In the genomic region with DNA sequence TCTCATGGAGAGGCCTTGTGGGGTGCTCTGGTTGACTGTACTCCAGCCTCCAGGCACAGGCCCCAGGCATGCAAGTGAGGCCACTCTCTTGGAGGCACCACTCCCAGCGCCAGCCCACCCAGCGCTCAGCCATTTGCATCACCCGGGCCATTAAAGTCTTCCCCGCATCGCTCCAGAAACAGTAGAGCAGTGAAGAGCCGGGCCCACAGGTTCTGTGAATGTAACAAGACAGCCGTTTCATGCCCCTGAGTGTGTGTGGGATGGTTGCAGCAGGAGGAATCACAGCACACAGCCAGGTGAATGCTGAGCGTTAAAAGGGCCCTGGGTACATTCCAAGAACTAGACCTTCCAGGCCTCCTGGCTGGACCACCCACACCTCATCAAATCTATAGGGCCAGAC, we compare ENCODE assay signal across 19 cellular contexts. TPM values are rescaled to one million over a fixed set of nuclear protein-coding genes. Genes with fewer than 3 reads are reported as not detected.
DNase-seq lines count a peak whose midpoint lies in the region; ATAC-seq and TF ChIP-seq lines count a peak whose summit lies in the region.
"Had no signal": no experiment of that assay in that cellular context is flagged by ENCODE, and none has a peak within 500 bp of the region (broad histone marks: within the 10 kb centered on the region; RNA-seq: fewer than 3 reads in every experiment).

No MANE protein-coding gene starts in this region.

- peak overlapping the region; percentile 23 for H3K14ac ChIP-seq in neuronal stem cell (ENCODE audit: low read length)

- no peaks in the 10 kb centered on the region for H3K79me2 ChIP-seq in GM23338 (replicated peaks; ENCODE audit: insufficient read depth)

- peaks cover 56% of the 10 kb centered on the region for H3K4me1 Mint-ChIP-seq in activated CD8-positive, alpha-beta T cell treated with anti-CD3 and anti-CD28 coated beads for 36 hours (ENCODE audit: low read depth)
- H3K4me1 Mint-ChIP-seq in activated CD8-positive, alpha-beta T cell treated with anti-CD3 and anti-CD28 coated beads, Interleukin-2, amount 10 ng/mL, durations not matched to agents 7 days and 5 days (ENCODE audit: low read depth): peaks cover 48% of the 10 kb centered on the region
- no peaks in the 10 kb centered on the region; the same call in 2 of the 3 replicates for H3K4me1 Mint-ChIP-seq in GM23338
- peaks cover 49% of the 10 kb centered on the region for H3K4me1 Mint-ChIP-seq in activated naive CD8-positive, alpha-beta T cell treated with anti-CD3 and anti-CD28 coated beads for 36 hours
- H3K4me1 Mint-ChIP-seq in activated T-cell treated with anti-CD3 and anti-CD28 coated beads, Interleukin-2, amount 50 U/mL, for 4 hours (ENCODE audit: low read depth): peaks cover 41% of the 10 kb centered on the region

- H2BK120ac ChIP-seq in neuronal stem cell (ENCODE audit: low read depth, low read length): no peak overlapping the region

- H3K9me3 ChIP-seq in neuronal stem cell (replicated peaks in 1 of 2; ENCODE audit: control insufficient read depth in 2 of 2, insufficient read depth in 1 of 2, low read depth in 1 of 2, low read length in 2 of 2): no peaks in the 10 kb centered on the region
- H3K9me3 ChIP-seq: A549 had no signal

- H3K4ac ChIP-seq in neuronal stem cell (ENCODE audit: low read length): no peak overlapping the region

- H4K8ac ChIP-seq in neuronal stem cell (ENCODE audit: low read depth, low read length): no peak overlapping the region

- peak overlapping the region; percentile 32; the same call in 1 of the 2 replicates for H2AFZ ChIP-seq in GM23338
- no peak overlapping the region for H2AFZ ChIP-seq in neuronal stem cell (ENCODE audit: low read length)

- H3K27ac ChIP-seq in GM23338 (ENCODE audit: low read depth) (no peak overlapping the region), neuronal stem cell (replicated peaks; ENCODE audit: low read length) (no peak overlapping the region)
- H3K27ac ChIP-seq: A549 had no signal

- H3K27me3 Mint-ChIP-seq in activated CD8-positive, alpha-beta T cell treated with anti-CD3 and anti-CD28 coated beads for 36 hours: no peaks in the 10 kb centered on the region
- H3K27me3 Mint-ChIP-seq in activated CD8-positive, alpha-beta T cell treated with anti-CD3 and anti-CD28 coated beads, Interleukin-2, amount 10 ng/mL, durations not matched to agents 7 days and 5 days (ENCODE audit: low read depth): no peaks in the 10 kb centered on the region
- peaks cover 13% of the 10 kb centered on the region for H3K27me3 Mint-ChIP-seq in GM23338 (ENCODE audit: insufficient read depth, low read depth, poor library complexity)
- H3K27me3 Mint-ChIP-seq in activated naive CD8-positive, alpha-beta T cell treated with anti-CD3 and anti-CD28 coated beads for 36 hours: no peaks in the 10 kb centered on the region
- H3K27me3 Mint-ChIP-seq in activated T-cell treated with anti-CD3 and anti-CD28 coated beads, Interleukin-2, amount 50 U/mL, for 4 hours (ENCODE audit: low read depth): no peaks in the 10 kb centered on the region

- H3K9me2 ChIP-seq in GM23338 (ENCODE audit: insufficient read depth): no peaks in the 10 kb centered on the region

- no peak overlapping the region for H2AK5ac ChIP-seq in neuronal stem cell (ENCODE audit: low read depth, low read length)

- H3K79me1 ChIP-seq in neuronal stem cell (ENCODE audit: low read depth, low read length): no peaks in the 10 kb centered on the region

- no CpG with 5 or more reads among the region's 8 CpGs for WGBS in neuronal stem cell (ENCODE audit: extremely low coverage in 2 of 2, insufficient read length in 2 of 2, insufficient replicate concordance in 1 of 2), 2 donors

- no peak overlapping the region for H3K23ac ChIP-seq in neuronal stem cell (ENCODE audit: low read depth, low read length, poor library complexity)

- H3K4me1 ChIP-seq in GM23338 (ENCODE audit: insufficient read depth) (no peaks in the 10 kb centered on the region), neuronal stem cell (ENCODE audit: control insufficient read depth in 2 of 2, insufficient read depth in 1 of 2, low read depth in 1 of 2, low read length in 2 of 2) (peaks cover 0 to 2% of the 10 kb centered on the region in 2 donors)
- H3K4me1 ChIP-seq: A549 had no signal

- H3F3A ChIP-seq in GM23338 (replicated peaks; ENCODE audit: low read depth): no peaks in the 10 kb centered on the region

- no peak overlapping the region for H2BK5ac ChIP-seq in neuronal stem cell (ENCODE audit: low read length)

- no peaks in the 10 kb centered on the region for H4K20me1 ChIP-seq in GM23338 (replicated peaks; ENCODE audit: insufficient read depth)

- no peak overlapping the region for H2BK12ac ChIP-seq in neuronal stem cell (ENCODE audit: low read length)

- CTCF ChIA-PET in activated CD8-positive, alpha-beta T cell treated with anti-CD3 and anti-CD28 coated beads for 36 hours (lab: Charles Lee): interaction anchor here (4.3 kb wide), 1 partner anchor 12 kb away, joined by 32 read pairs; no protein-coding TSS in a partner anchor
- CTCF ChIA-PET in activated CD8-positive, alpha-beta T cell treated with anti-CD3 and anti-CD28 coated beads, Interleukin-2, amount 10 ng/mL, durations not matched to agents 7 days and 5 days (lab: Charles Lee): interaction anchor here (0.9 to 3.1 kb wide), 2 partner anchors 28 to 394 kb away, joined by 3 to 18 read pairs; no protein-coding TSS in a partner anchor

- peaks cover 3% of the 10 kb centered on the region for H3K9me3 Mint-ChIP-seq in activated CD8-positive, alpha-beta T cell treated with anti-CD3 and anti-CD28 coated beads for 36 hours
- H3K9me3 Mint-ChIP-seq in activated CD8-positive, alpha-beta T cell treated with anti-CD3 and anti-CD28 coated beads, Interleukin-2, amount 10 ng/mL, durations not matched to agents 7 days and 5 days (ENCODE audit: insufficient read depth): no peaks in the 10 kb centered on the region
- H3K9me3 Mint-ChIP-seq in GM23338: peaks cover 1% of the 10 kb centered on the region; the same call in 2 of the 3 replicates
- peaks cover 4% of the 10 kb centered on the region for H3K9me3 Mint-ChIP-seq in activated naive CD8-positive, alpha-beta T cell treated with anti-CD3 and anti-CD28 coated beads for 36 hours
- H3K9me3 Mint-ChIP-seq in activated T-cell treated with anti-CD3 and anti-CD28 coated beads, Interleukin-2, amount 50 U/mL, for 4 hours: no peaks in the 10 kb centered on the region

- H3K27me3 ChIP-seq in GM23338 (ENCODE audit: insufficient read depth): no peaks in the 10 kb centered on the region
- peaks cover 0 to 13% (median 0%) of the 10 kb centered on the region in 3 experiments for H3K27me3 ChIP-seq in neuronal stem cell (ENCODE audit: control insufficient read depth in 3 of 3, insufficient read depth in 3 of 3, low read depth in 1 of 3, low read length in 3 of 3)

- H3K27ac Mint-ChIP-seq in activated CD8-positive, alpha-beta T cell treated with anti-CD3 and anti-CD28 coated beads for 36 hours: peak overlapping the region; percentile 100
- H3K27ac Mint-ChIP-seq in activated CD8-positive, alpha-beta T cell treated with anti-CD3 and anti-CD28 coated beads, Interleukin-2, amount 10 ng/mL, durations not matched to agents 7 days and 5 days: no peak overlapping the region
- no peak overlapping the region for H3K27ac Mint-ChIP-seq in GM23338
- H3K27ac Mint-ChIP-seq in activated naive CD8-positive, alpha-beta T cell treated with anti-CD3 and anti-CD28 coated beads for 36 hours: peak overlapping the region; percentile 100
- H3K27ac Mint-ChIP-seq: B cell had no signal

- peaks cover 5% of the 10 kb centered on the region for H3K36me3 Mint-ChIP-seq in activated CD8-positive, alpha-beta T cell treated with anti-CD3 and anti-CD28 coated beads for 36 hours (ENCODE audit: low read depth)
- H3K36me3 Mint-ChIP-seq in activated CD8-positive, alpha-beta T cell treated with anti-CD3 and anti-CD28 coated beads, Interleukin-2, amount 10 ng/mL, durations not matched to agents 7 days and 5 days (ENCODE audit: low read depth): peaks cover 4% of the 10 kb centered on the region
- H3K36me3 Mint-ChIP-seq in GM23338 (ENCODE audit: low read depth): no peaks in the 10 kb centered on the region; the same call in 2 of the 3 replicates
- H3K36me3 Mint-ChIP-seq in activated naive CD8-positive, alpha-beta T cell treated with anti-CD3 and anti-CD28 coated beads for 36 hours: peaks cover 6% of the 10 kb centered on the region
- H3K36me3 Mint-ChIP-seq in activated T-cell treated with anti-CD3 and anti-CD28 coated beads, Interleukin-2, amount 50 U/mL, for 4 hours (ENCODE audit: insufficient read depth): no peaks in the 10 kb centered on the region

- H3K4me2 ChIP-seq in GM23338: no peak overlapping the region
- no peak overlapping the region for H3K4me2 ChIP-seq in neuronal stem cell (ENCODE audit: insufficient read depth, low read length, poor library complexity, severe bottlenecking)
- H3K4me2 ChIP-seq: A549 had no signal

- no peak overlapping the region for H3K18ac ChIP-seq in neuronal stem cell (ENCODE audit: low read length)

- no peak overlapping the region for H4K91ac ChIP-seq in neuronal stem cell (ENCODE audit: low read depth, low read length, poor library complexity)

- H3K36me3 ChIP-seq in GM23338 (ENCODE audit: insufficient read depth) (no peaks in the 10 kb centered on the region), neuronal stem cell (replicated peaks in 1 of 2; ENCODE audit: control insufficient read depth in 2 of 2, insufficient read depth in 2 of 2, low read length in 2 of 2) (no peaks in the 10 kb centered on the region)

- ATAC-seq in activated CD8-positive, alpha-beta T cell treated with anti-CD3 and anti-CD28 coated beads for 36 hours: no peak
- ATAC-seq in activated CD8-positive, alpha-beta T cell treated with anti-CD3 and anti-CD28 coated beads, Interleukin-2, amount 10 ng/mL, durations not matched to agents 7 days and 5 days: no peak
- ATAC-seq in GM23338 (no peak), HG03520 (IDR thresholded peaks at IDR 0.05; ENCODE audit: unreplicated experiment) (no peak)
- ATAC-seq in activated T-cell treated with anti-CD3 and anti-CD28 coated beads, Interleukin-2, amount 50 U/mL, for 4 hours: no peak
- ATAC-seq: A549 had no signal

- TF ChIP-seq CTCF in activated CD8-positive, alpha-beta T cell treated with anti-CD3 and anti-CD28 coated beads for 36 hours (IDR thresholded peaks at IDR 0.05): no peak
- TF ChIP-seq CTCF in GM23338 (conservative IDR thresholded peaks at IDR 0.05; ENCODE audit: low read depth in 2 of 2): no peak

- H2BK15ac ChIP-seq in neuronal stem cell (ENCODE audit: low read length): no peak overlapping the region

- H3K4me3 Mint-ChIP-seq in activated CD8-positive, alpha-beta T cell treated with anti-CD3 and anti-CD28 coated beads for 36 hours: no peak overlapping the region
- no peak overlapping the region for H3K4me3 Mint-ChIP-seq in activated CD8-positive, alpha-beta T cell treated with anti-CD3 and anti-CD28 coated beads, Interleukin-2, amount 10 ng/mL, durations not matched to agents 7 days and 5 days
- H3K4me3 Mint-ChIP-seq in GM23338: no peak overlapping the region
- no peak overlapping the region for H3K4me3 Mint-ChIP-seq in activated naive CD8-positive, alpha-beta T cell treated with anti-CD3 and anti-CD28 coated beads for 36 hours
- no peak overlapping the region for H3K4me3 Mint-ChIP-seq in activated T-cell treated with anti-CD3 and anti-CD28 coated beads, Interleukin-2, amount 50 U/mL, for 4 hours
- H3K4me3 Mint-ChIP-seq: B cell had no signal

- no peak for DNase-seq in activated CD8-positive, alpha-beta T cell treated with anti-CD3 and anti-CD28 coated beads for 36 hours
- no peak for DNase-seq in activated CD8-positive, alpha-beta T cell treated with anti-CD3 and anti-CD28 coated beads, Interleukin-2, amount 10 ng/mL, durations not matched to agents 7 days and 5 days
- DNase-seq in GM23338 (ENCODE audit: low spot score) (no peak), neuronal stem cell (ENCODE audit: low spot score) (no peak), NCI-H2107 (lab: John Stamatoyannopoulos, UW) (no peak)
- no peak for DNase-seq in activated naive CD8-positive, alpha-beta T cell treated with anti-CD3 and anti-CD28 coated beads for 36 hours
- DNase-seq in activated T-cell treated with anti-CD3 and anti-CD28 coated beads, Interleukin-2, amount 50 U/mL, for 4 hours: no peak
- DNase-seq: DMS53, GDM1, GOT3, KG1, NCI-H1105, NCI-H2081, NCI-H446, NCI-H526, OCI-M1 had no signal

- no peak overlapping the region for H3K4me3 ChIP-seq in GM23338
- H3K4me3 ChIP-seq in neuronal stem cell (ENCODE audit: low read length in 2 of 2): no peak overlapping the region
- H3K4me3 ChIP-seq: A549 had no signal

- POLR2A ChIA-PET in activated CD8-positive, alpha-beta T cell treated with anti-CD3 and anti-CD28 coated beads for 36 hours (lab: Charles Lee): interaction anchor here (1.2 to 2.2 kb wide), 3 partner anchors 11 to 28 kb away, joined by 3 to 12 read pairs (median 5); no protein-coding TSS in a partner anchor
- POLR2A ChIA-PET in activated CD8-positive, alpha-beta T cell treated with anti-CD3 and anti-CD28 coated beads, Interleukin-2, amount 10 ng/mL, durations not matched to agents 7 days and 5 days (lab: Charles Lee): no interaction called here

- intact Hi-C loops in activated CD8-positive, alpha-beta T cell treated with anti-CD3 and anti-CD28 coated beads for 36 hours (cut with micrococcal nuclease): no loop called here

- no peak overlapping the region for H3K9ac ChIP-seq in neuronal stem cell (ENCODE audit: low read depth, low read length, poor library complexity)

RNA-seq across cellular contexts. Expression of a gene that starts 19.0 kb away (rescaled TPM):
- total RNA-seq in activated CD8-positive, alpha-beta T cell treated with anti-CD3 and anti-CD28 coated beads for 36 hours: 100 to 1,000 TPM; 217 to 220 TPM
- total RNA-seq in activated CD8-positive, alpha-beta T cell treated with anti-CD3 and anti-CD28 coated beads, Interleukin-2, amount 10 ng/mL, durations not matched to agents 7 days and 5 days: 100 to 1,000 TPM; 186 to 189 TPM
- total RNA-seq in GM23338 (2014; rRNA removed; shearing (Covaris generic)): not detected in 2 replicates
- polyA plus RNA-seq in GM23338 (2016; fragmentation: Nextera tagmentation; extraction: Ambion mirVana): not detected in 2 replicates
- 100 to 1,000 TPM; 291 TPM for total RNA-seq in activated naive CD8-positive, alpha-beta T cell treated with anti-CD3 and anti-CD28 coated beads for 36 hours
- polyA plus RNA-seq in neuronal stem cell (2013, experiment 1 of 2): not detected
- polyA plus RNA-seq in neuronal stem cell (2013, experiment 2 of 2): not detected
- total RNA-seq in activated T-cell treated with anti-CD3 and anti-CD28 coated beads, Interleukin-2, amount 50 U/mL, for 4 hours: 100 to 1,000 TPM; 353 to 393 (median 374) TPM
- polyA plus RNA-seq: A549 had no signal

Comparison
In these comparisons a context has a peak if more than half of its experiments do, and no peak if none do; other contexts are left out.
1. H3K27ac Mint-ChIP-seq: peak in activated CD8-positive, alpha-beta T cell treated with anti-CD3 and anti-CD28 coated beads for 36 hours (single experiment) and activated naive CD8-positive, alpha-beta T cell treated with anti-CD3 and anti-CD28 coated beads for 36 hours (single experiment); none in activated CD8-positive, alpha-beta T cell treated with anti-CD3 and anti-CD28 coated beads, Interleukin-2, amount 10 ng/mL, durations not matched to agents 7 days and 5 days (single experiment) and GM23338 (single experiment).
2. RNA of a gene that starts 19.0 kb away (total RNA-seq): 353 to 393 TPM in activated T-cell treated with anti-CD3 and anti-CD28 coated beads, Interleukin-2, amount 50 U/mL, for 4 hours, 291 TPM in activated naive CD8-positive, alpha-beta T cell treated with anti-CD3 and anti-CD28 coated beads for 36 hours, 217 to 220 TPM in activated CD8-positive, alpha-beta T cell treated with anti-CD3 and anti-CD28 coated beads for 36 hours and 186 to 189 TPM in activated CD8-positive, alpha-beta T cell treated with anti-CD3 and anti-CD28 coated beads, Interleukin-2, amount 10 ng/mL, durations not matched to agents 7 days and 5 days; not detected in GM23338; every median in the first group is over 100 times any median in the second.